In the genomic region with DNA sequence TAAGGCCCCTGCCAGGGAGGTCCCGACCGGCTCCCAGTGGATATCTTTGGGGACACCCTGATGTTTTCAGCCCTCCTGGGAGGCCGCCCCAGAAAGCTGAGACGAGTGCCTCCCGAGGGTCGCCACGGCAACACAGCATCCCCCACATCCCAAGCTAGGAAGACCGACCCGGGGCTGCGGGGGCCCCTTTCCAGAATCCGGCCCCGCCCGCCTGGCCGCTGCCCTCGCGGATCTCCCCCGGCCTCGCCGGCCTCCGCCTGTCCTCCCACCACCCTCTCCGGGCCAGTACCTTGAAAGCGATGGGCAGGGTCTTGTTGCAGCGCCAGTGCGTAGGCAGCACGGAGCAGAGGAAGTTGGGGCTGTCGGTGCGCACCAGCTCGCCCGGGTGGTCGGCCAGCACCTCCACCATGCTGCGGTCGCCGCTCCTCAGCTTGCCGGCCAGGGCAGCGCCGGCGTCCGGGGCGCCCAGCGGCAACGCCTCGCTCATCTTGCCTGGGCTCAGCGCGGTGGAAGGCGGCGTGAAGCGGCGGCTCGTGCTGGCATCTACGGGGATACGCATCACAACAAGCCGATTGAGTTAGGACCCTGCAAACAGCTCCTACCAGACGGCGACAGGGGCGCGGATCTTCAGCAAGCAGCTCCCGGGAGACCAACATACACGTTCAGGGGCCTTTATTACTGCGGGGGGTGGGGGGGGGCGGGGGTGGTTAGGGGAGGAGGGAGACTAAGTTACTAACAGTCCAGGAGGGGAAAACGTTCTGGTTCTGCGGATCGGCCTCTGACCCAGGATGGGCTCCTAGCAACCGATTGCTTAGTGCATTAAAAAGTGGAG, we compare ENCODE assay signal across 8 cellular contexts.
DNase-seq lines count a peak whose midpoint lies in the region; ATAC-seq and TF ChIP-seq lines count a peak whose summit lies in the region.

No MANE protein-coding gene starts in this region.

- H3K27me3 ChIP-seq in SK-N-SH (ENCODE audit: insufficient read depth) (no peaks in the 10 kb centered on the region), esophagus squamous epithelium (peaks cover 0 to 57% (median 4%) of the 10 kb centered on the region in 4 donors)

- CTCF ChIA-PET in SK-N-SH (lab: Yijun Ruan, JAX): interaction anchor here (0.7 to 4.7 kb wide), 7 partner anchors 81 to 1154 kb away, joined by 3 to 15 read pairs (median 7); no protein-coding TSS in a partner anchor
- CTCF ChIA-PET in activated CD4-positive, alpha-beta T cell treated with anti-CD3 and anti-CD28 coated beads, Interleukin-2, amount 10 ng/mL, durations not matched to agents 7 days and 5 days (lab: Charles Lee): interaction anchor here (0.5 to 3.2 kb wide), 9 partner anchors 10 to 1479 kb away, joined by 3 to 27 read pairs (median 3); no protein-coding TSS in a partner anchor

- no peak for TF ChIP-seq POLR2A in esophagus squamous epithelium (IDR thresholded peaks at IDR 0.05)

- H3K4me3 Mint-ChIP-seq in activated CD4-positive, alpha-beta T cell treated with anti-CD3 and anti-CD28 coated beads, Interleukin-2, amount 10 ng/mL, durations not matched to agents 7 days and 5 days: peak overlapping the region; percentile 89
- H3K4me3 Mint-ChIP-seq in nephron: peak overlapping the region; percentile 84 to 94 (median 86)

- H2AFZ ChIP-seq in SK-N-SH (ENCODE audit: low read depth): no peak overlapping the region

- H3K9me2 ChIP-seq in SK-N-SH: no peaks in the 10 kb centered on the region

- H3K9me3 ChIP-seq in SK-N-SH (no peaks in the 10 kb centered on the region), esophagus squamous epithelium (no peaks in the 10 kb centered on the region)

- DNase-seq in SK-N-SH (peak; percentile 54), esophagus squamous epithelium (lab: John Stamatoyannopoulos, UW) (no peak), NCI-H1092 treated with DMSO at 0.1 percent for 48 hours (lab: John Stamatoyannopoulos, UW) (no peak), AG20443 (ENCODE audit: low spot score) (no peak)
- DNase-seq in activated CD4-positive, alpha-beta T cell treated with anti-CD3 and anti-CD28 coated beads, Interleukin-2, amount 10 ng/mL, durations not matched to agents 7 days and 5 days: peak; percentile 12

- ATAC-seq in SK-N-SH treated with all-trans-retinoic acid at 6 μM for 48 hours (no peak; the same call in 2 of the 3 replicates), GM18502 (IDR thresholded peaks at IDR 0.05; ENCODE audit: poor library complexity, unreplicated experiment) (no peak)

- H3K4me1 ChIP-seq in SK-N-SH (ENCODE audit: control insufficient read depth in 1 of 2, insufficient read depth in 2 of 2, low read depth in 1 of 2, low read length in 1 of 2): peaks cover 0 to 7% of the 10 kb centered on the region in 2 experiments; a peak in 2 of 4 replicates
- peaks cover 3 to 90% (median 14%) of the 10 kb centered on the region in 3 donors for H3K4me1 ChIP-seq in esophagus squamous epithelium

- H3K36me3 Mint-ChIP-seq in activated CD4-positive, alpha-beta T cell treated with anti-CD3 and anti-CD28 coated beads, Interleukin-2, amount 10 ng/mL, durations not matched to agents 7 days and 5 days (ENCODE audit: low read depth): peaks cover 36% of the 10 kb centered on the region
- no peaks in the 10 kb centered on the region for H3K36me3 Mint-ChIP-seq in nephron (ENCODE audit: low read depth)

- TF ChIP-seq RAD21 in SK-N-SH (IDR thresholded peaks at IDR 0.05; ENCODE audit: low read length): no peak

- H3K27ac Mint-ChIP-seq in activated CD4-positive, alpha-beta T cell treated with anti-CD3 and anti-CD28 coated beads, Interleukin-2, amount 10 ng/mL, durations not matched to agents 7 days and 5 days: peak overlapping the region; percentile 98
- peak overlapping the region; percentile 35 to 90 (median 75) for H3K27ac Mint-ChIP-seq in nephron

- TF ChIP-seq CTCF in SK-N-SH (IDR thresholded peaks at IDR 0.05): no peak
- no peak for TF ChIP-seq CTCF in esophagus squamous epithelium (IDR thresholded peaks at IDR 0.05)
- peak in 1 of 3 experiments; percentile 8 for TF ChIP-seq CTCF in nephron (IDR thresholded peaks at IDR 0.05; ENCODE audit: unreplicated experiment in 3 of 3)

- no peaks in the 10 kb centered on the region for H3K9me3 Mint-ChIP-seq in activated CD4-positive, alpha-beta T cell treated with anti-CD3 and anti-CD28 coated beads, Interleukin-2, amount 10 ng/mL, durations not matched to agents 7 days and 5 days
- no peaks in the 10 kb centered on the region for H3K9me3 Mint-ChIP-seq in nephron

- 2% methylated on average over 34 of the region's 64 CpGs for WGBS in SK-N-SH (ENCODE audit: low lambda C conversion rate)
- WGBS in esophagus squamous epithelium, 2 donors: 1 to 7% methylated on average over 5 to 11 of the region's 64 CpGs

- peaks cover 21% of the 10 kb centered on the region for H4K20me1 ChIP-seq in SK-N-SH (ENCODE audit: insufficient read depth)

- H3K4me2 ChIP-seq in SK-N-SH: peak overlapping the region; percentile 86

- H3K79me2 ChIP-seq in SK-N-SH (ENCODE audit: insufficient read depth): peaks cover 69% of the 10 kb centered on the region

- H3K27ac ChIP-seq in SK-N-SH (ENCODE audit: low read depth in 2 of 2, low read length in 1 of 2): peak overlapping the region; percentile 60 to 95; a peak in 3 of 4 replicates
- peak overlapping the region; percentile 95 to 97 (median 97) for H3K27ac ChIP-seq in esophagus squamous epithelium

- H3K4me3 ChIP-seq in SK-N-SH (ENCODE audit: low read depth in 2 of 2, low read length in 1 of 2) (peak overlapping the region; percentile 81), esophagus squamous epithelium (peak overlapping the region; percentile 67 to 82 (median 73))

- H3K9ac ChIP-seq in SK-N-SH: peak overlapping the region; percentile 92

- no peak for TF ChIP-seq EP300 in SK-N-SH (IDR thresholded peaks at IDR 0.05; ENCODE audit: borderline replicate concordance in 1 of 2, low read depth in 1 of 2, low read length in 1 of 2)

- POLR2A ChIA-PET in SK-N-SH (lab: Yijun Ruan, JAX): no interaction called here
- POLR2A ChIA-PET in activated CD4-positive, alpha-beta T cell treated with anti-CD3 and anti-CD28 coated beads, Interleukin-2, amount 10 ng/mL, durations not matched to agents 7 days and 5 days (lab: Charles Lee): interaction anchor here (0.6 to 1.4 kb wide), 4 partner anchors 20 to 642 kb away, joined by 3 read pairs; no protein-coding TSS in a partner anchor

- intact Hi-C loops in esophagus squamous epithelium (cut with DNase I): loop anchor here (5.0 kb wide), 1 partner anchor 511 kb away; no protein-coding TSS in a partner anchor

- peaks cover 60% of the 10 kb centered on the region for H3K4me1 Mint-ChIP-seq in activated CD4-positive, alpha-beta T cell treated with anti-CD3 and anti-CD28 coated beads, Interleukin-2, amount 10 ng/mL, durations not matched to agents 7 days and 5 days
- H3K4me1 Mint-ChIP-seq in nephron: peaks cover 41% of the 10 kb centered on the region

- H3K36me3 ChIP-seq in SK-N-SH (replicated peaks in 1 of 2; ENCODE audit: control insufficient read depth in 1 of 2, insufficient read depth in 2 of 2, low read length in 1 of 2): peaks cover 0 to 10% of the 10 kb centered on the region in 2 experiments
- no peaks in the 10 kb centered on the region for H3K36me3 ChIP-seq in esophagus squamous epithelium

- peaks cover 31% of the 10 kb centered on the region for H3F3A ChIP-seq in SK-N-SH (replicated peaks; ENCODE audit: insufficient read depth)

- H3K27me3 Mint-ChIP-seq in activated CD4-positive, alpha-beta T cell treated with anti-CD3 and anti-CD28 coated beads, Interleukin-2, amount 10 ng/mL, durations not matched to agents 7 days and 5 days: no peaks in the 10 kb centered on the region
- peaks cover 76% of the 10 kb centered on the region for H3K27me3 Mint-ChIP-seq in nephron (ENCODE audit: low read depth)

TF ChIP-seq in SK-N-SH, 30 proteins besides CTCF, POLR2A, EP300 and RAD21 (continues in another document):
- TF ChIP-seq ELF1 (IDR thresholded peaks at IDR 0.05): no peak

TF ChIP-seq in SK-N-SH treated with all-trans-retinoic acid at 6 μM for 48 hours, 23 proteins besides CTCF, POLR2A, EP300 and RAD21:
- no peak for TF ChIP-seq POU6F1 (CRISPR knock-in tag; IDR thresholded peaks at IDR 0.05; ENCODE audit: borderline replicate concordance, low read depth)

Comparison
In these comparisons a context has a peak if more than half of its experiments do, and no peak if none do; other contexts are left out.
1. DNase-seq: peak in SK-N-SH (single experiment) and activated CD4-positive, alpha-beta T cell treated with anti-CD3 and anti-CD28 coated beads, Interleukin-2, amount 10 ng/mL, durations not matched to agents 7 days and 5 days (single experiment); none in esophagus squamous epithelium (single experiment), NCI-H1092 treated with DMSO at 0.1 percent for 48 hours (single experiment) and AG20443 (single experiment).